ENCODE assay signal across 20 cellular contexts in the genomic region with DNA sequence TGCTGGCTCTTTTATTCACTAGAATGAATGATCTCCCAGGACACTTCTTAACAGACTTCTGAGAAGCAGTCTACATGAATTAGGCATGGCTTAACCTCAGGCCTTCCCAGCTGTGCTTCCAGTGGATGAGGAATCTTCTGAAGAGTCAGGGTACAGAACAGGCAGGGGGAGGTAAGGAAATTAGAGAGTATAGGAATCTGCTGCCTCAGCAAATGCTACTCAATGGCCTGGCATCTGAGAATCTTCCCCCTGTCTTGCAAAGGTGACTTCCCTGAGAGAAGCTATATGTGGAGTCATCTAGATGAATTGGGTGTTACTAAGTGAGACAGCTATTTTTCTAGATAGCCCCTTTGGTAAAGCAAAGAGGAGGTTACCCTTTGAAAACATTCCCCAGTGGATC.
DNase-seq lines count a peak whose midpoint lies in the region; ATAC-seq, FAIRE-seq and TF ChIP-seq lines count a peak whose summit lies in the region.
"Had no signal": no experiment of that assay in that cellular context is flagged by ENCODE, and none has a peak within 500 bp of the region (broad histone marks: within the 10 kb centered on the region; RNA-seq: fewer than 3 reads in every experiment).

No MANE protein-coding gene starts in this region.

- no peak overlapping the region for H3K4me3 ChIP-seq in A549
- no peak overlapping the region for H3K4me3 ChIP-seq in K562
- no peak overlapping the region for H3K4me3 ChIP-seq in kidney (ENCODE audit: low read length in 2 of 2)
- H3K4me3 ChIP-seq: BLaER1 treated with 17β-estradiol and CSF1 and Interleukin-3, amounts not matched to agents 10 nM and 100 nM had no signal

- no peak overlapping the region for H2AFZ ChIP-seq in K562 (ENCODE audit: low read depth, low read length)

- no peak overlapping the region for H3K27ac ChIP-seq in A549
- H3K27ac ChIP-seq in K562 (ENCODE audit: extremely low read depth, low read depth, low read length) = no peak overlapping the region
- no peak overlapping the region for H3K27ac ChIP-seq in kidney (ENCODE audit: low read depth in 2 of 2, low read length in 2 of 2)
- H3K27ac ChIP-seq: BLaER1 treated with 17β-estradiol and CSF1 and Interleukin-3, amounts not matched to agents 10 nM and 100 nM; C4-2B had no signal

- no peaks in the 10 kb centered on the region for H3K79me2 ChIP-seq in K562 (ENCODE audit: control insufficient read depth, insufficient read depth, low read length)

- CTCF ChIA-PET in A549 (lab: Yijun Ruan, JAX) = no interaction called here
- CTCF ChIA-PET in K562 (lab: Yijun Ruan, JAX; ENCODE audit: low intra/inter-chr PET ratio) = no interaction called here

- no peak for TF ChIP-seq RAD21 in A549 (conservative IDR thresholded peaks at IDR 0.05 in 1 of 2, IDR thresholded peaks at IDR 0.05 in 1 of 2)
- TF ChIP-seq RAD21 in K562 (CRISPR knock-in tag; conservative IDR thresholded peaks at IDR 0.05 in 1 of 2, IDR thresholded peaks at IDR 0.05 in 1 of 2) = no peak

- no peak for ATAC-seq in A549
- no peak for ATAC-seq in K562
- no peak for ATAC-seq in left lobe of liver
- ATAC-seq in HG02884 (IDR thresholded peaks at IDR 0.05; ENCODE audit: unreplicated experiment) = no peak
- ATAC-seq: CD8-positive, alpha-beta T cell had no signal

- TF ChIP-seq EP300 in A549 (IDR thresholded peaks at IDR 0.05) = no peak
- TF ChIP-seq EP300 in K562 (IDR thresholded peaks at IDR 0.05; ENCODE audit: low read length) = no peak

- FAIRE-seq in A549 (lab: Jason Lieb, UNC) (no peak), HTR-8/SVneo (lab: Jason Lieb, UNC) (peak; percentile 48), K562 (lab: Jason Lieb, UNC) (no peak), kidney (lab: Jason Lieb, UNC) (no peak)
- FAIRE-seq: A204.1, D721Med, G401.6, GM12891 had no signal

- no peaks in the 10 kb centered on the region for H3K27me3 ChIP-seq in K562 (ENCODE audit: control insufficient read depth in 2 of 2, insufficient read depth in 2 of 2, low read length in 2 of 2)
- H3K27me3 ChIP-seq: BLaER1 treated with 17β-estradiol and CSF1 and Interleukin-3, amounts not matched to agents 10 nM and 100 nM had no signal

- H4K20me1 ChIP-seq in K562 (replicated peaks; ENCODE audit: control insufficient read depth, insufficient read depth, low read length) = no peaks in the 10 kb centered on the region
- H4K20me1 ChIP-seq: BLaER1 treated with 17β-estradiol and CSF1 and Interleukin-3, amounts not matched to agents 10 nM and 100 nM had no signal

- no peak for TF ChIP-seq POLR2A in A549 (IDR thresholded peaks at IDR 0.05; ENCODE audit: low read length)
- TF ChIP-seq POLR2A in K562 (conservative IDR thresholded peaks at IDR 0.05) = no peak

- POLR2A ChIA-PET in A549 (lab: Yijun Ruan, JAX) (no interaction called here), K562 (lab: Yijun Ruan, JAX) (no interaction called here)

- H3K9me1 ChIP-seq in K562 (ENCODE audit: control insufficient read depth, insufficient read depth, low read length) = no peaks in the 10 kb centered on the region

- intact Hi-C loops in K562 (cut with micrococcal nuclease) = no loop called here
- intact Hi-C loops in kidney (cut with DNase I) = no loop called here

- BruUV-seq in K562 (replicated peaks; lab: Mats Ljungman, UMichigan) = no TSS peak

- no peaks in the 10 kb centered on the region for H3K36me3 ChIP-seq in K562 (ENCODE audit: control insufficient read depth, insufficient read depth, low read length)
- H3K36me3 ChIP-seq in kidney (ENCODE audit: control insufficient read depth in 1 of 2, insufficient read depth in 2 of 2, low read length in 2 of 2) = no peaks in the 10 kb centered on the region
- H3K36me3 ChIP-seq: BLaER1 treated with 17β-estradiol and CSF1 and Interleukin-3, amounts not matched to agents 10 nM and 100 nM had no signal

- H3K4me1 ChIP-seq in A549 (no peaks in the 10 kb centered on the region), K562 (replicated peaks in 1 of 2; ENCODE audit: control insufficient read depth in 2 of 2, insufficient read depth in 2 of 2, low read length in 2 of 2) (no peaks in the 10 kb centered on the region), kidney (ENCODE audit: control insufficient read depth in 1 of 2, insufficient read depth in 1 of 2, low read depth in 1 of 2, low read length in 2 of 2) (no peaks in the 10 kb centered on the region)
- H3K4me1 ChIP-seq: Caco-2 had no signal

- no peak for TF ChIP-seq CTCF in A549 (IDR thresholded peaks at IDR 0.05)
- no peak for TF ChIP-seq CTCF in K562 (IDR thresholded peaks at IDR 0.05 in 2 of 3, conservative IDR thresholded peaks at IDR 0.05 in 1 of 3; ENCODE audit: insufficient read depth in 2 of 3, low read depth in 1 of 3, low read length in 3 of 3)
- TF ChIP-seq CTCF in kidney (IDR thresholded peaks at IDR 0.05; ENCODE audit: borderline replicate concordance, extremely low read depth, insufficient read depth) = no peak

- H3K4me2 ChIP-seq in A549 (no peak overlapping the region), K562 (ENCODE audit: insufficient read depth, low read length) (no peak overlapping the region)
- H3K4me2 ChIP-seq: BLaER1 treated with 17β-estradiol and CSF1 and Interleukin-3, amounts not matched to agents 10 nM and 100 nM had no signal

- DNase-seq in A549 (ENCODE audit: low read depth in 1 of 2, low spot score in 1 of 2) = no peak
- DNase-seq in HTR-8/SVneo (ENCODE audit: insufficient read length, low spot score) = no peak
- no peak for DNase-seq in K562 (ENCODE audit: extremely low read depth in 1 of 4, low spot score in 3 of 4)
- no peak for DNase-seq in left lobe of liver (ENCODE audit: low spot score)
- DNase-seq in kidney = no peak
- DNase-seq: 8988T; AML-193; Caco-2; Calu3; CD4-positive, alpha-beta T cell; CD8-positive, alpha-beta T cell; DMS79 treated with DMSO at 0.1 percent for 48 hours; GF-D8 had no signal

- H3K9ac ChIP-seq in K562 (ENCODE audit: insufficient read depth in 1 of 2, low read depth in 2 of 2, low read length in 2 of 2) (no peak overlapping the region), kidney (ENCODE audit: low read length in 2 of 2) (no peak overlapping the region)
- H3K9ac ChIP-seq: BLaER1 treated with 17β-estradiol and CSF1 and Interleukin-3, amounts not matched to agents 10 nM and 100 nM had no signal

- in situ Hi-C loops in K562 (cut with MboI) = no loop called here

- H3K9me3 ChIP-seq in A549 (no peaks in the 10 kb centered on the region), K562 (replicated peaks; ENCODE audit: control insufficient read depth, insufficient read depth, low read depth, low read length) (no peaks in the 10 kb centered on the region), kidney (ENCODE audit: control insufficient read depth in 1 of 2, low read length in 2 of 2) (no peaks in the 10 kb centered on the region)
- H3K9me3 ChIP-seq: Caco-2 had no signal

TF ChIP-seq in A549, 52 proteins besides CTCF, POLR2A, EP300 and RAD21:
- TF ChIP-seq HDAC2 (IDR thresholded peaks at IDR 0.05) (no peak), MAFK (IDR thresholded peaks at IDR 0.05; ENCODE audit: partially characterized antibody) (peak; percentile 81)
TF ChIP-seq in A549: peak in this region for 1.

TF ChIP-seq in K562, 482 proteins besides CTCF, POLR2A, EP300 and RAD21 (continues in another document):
- no peak for TF ChIP-seq MEIS2 (IDR thresholded peaks at IDR 0.05; ENCODE audit: partially characterized antibody)
- no peak for TF ChIP-seq MECOM (CRISPR knock-in tag; IDR thresholded peaks at IDR 0.05)
- TF ChIP-seq MAFK (IDR thresholded peaks at IDR 0.05; ENCODE audit: low read length) = peak; percentile 51
- no peak for TF ChIP-seq PURB (CRISPR knock-in tag; IDR thresholded peaks at IDR 0.05; ENCODE audit: low read depth)
- 0 out of 2 replicates have a peak, but pooled peaks have one; percentile 33 for TF ChIP-seq MAFF (IDR thresholded peaks at IDR 0.05; ENCODE audit: low read length)
- TF ChIP-seq CREM (IDR thresholded peaks at IDR 0.05; ENCODE audit: low read depth) = no peak
- no peak for TF ChIP-seq SRSF9 (IDR thresholded peaks at IDR 0.05; ENCODE audit: borderline replicate concordance, low read depth, low read length)
- no peak for TF ChIP-seq ZNF408 (CRISPR knock-in tag; IDR thresholded peaks at IDR 0.05; ENCODE audit: low read depth)
- TF ChIP-seq, protein P1, sequence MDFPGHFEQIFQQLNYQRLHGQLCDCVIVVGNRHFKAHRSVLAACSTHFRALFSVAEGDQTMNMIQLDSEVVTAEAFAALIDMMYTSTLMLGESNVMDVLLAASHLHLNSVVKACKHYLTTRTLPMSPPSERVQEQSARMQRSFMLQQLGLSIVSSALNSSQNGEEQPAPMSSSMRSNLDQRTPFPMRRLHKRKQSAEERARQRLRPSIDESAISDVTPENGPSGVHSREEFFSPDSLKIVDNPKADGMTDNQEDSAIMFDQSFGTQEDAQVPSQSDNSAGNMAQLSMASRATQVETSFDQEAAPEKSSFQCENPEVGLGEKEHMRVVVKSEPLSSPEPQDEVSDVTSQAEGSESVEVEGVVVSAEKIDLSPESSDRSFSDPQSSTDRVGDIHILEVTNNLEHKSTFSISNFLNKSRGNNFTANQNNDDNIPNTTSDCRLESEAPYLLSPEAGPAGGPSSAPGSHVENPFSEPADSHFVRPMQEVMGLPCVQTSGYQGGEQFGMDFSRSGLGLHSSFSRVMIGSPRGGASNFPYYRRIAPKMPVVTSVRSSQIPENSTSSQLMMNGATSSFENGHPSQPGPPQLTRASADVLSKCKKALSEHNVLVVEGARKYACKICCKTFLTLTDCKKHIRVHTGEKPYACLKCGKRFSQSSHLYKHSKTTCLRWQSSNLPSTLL (IDR thresholded peaks at IDR 0.05) = no peak
- TF ChIP-seq, protein P2, sequence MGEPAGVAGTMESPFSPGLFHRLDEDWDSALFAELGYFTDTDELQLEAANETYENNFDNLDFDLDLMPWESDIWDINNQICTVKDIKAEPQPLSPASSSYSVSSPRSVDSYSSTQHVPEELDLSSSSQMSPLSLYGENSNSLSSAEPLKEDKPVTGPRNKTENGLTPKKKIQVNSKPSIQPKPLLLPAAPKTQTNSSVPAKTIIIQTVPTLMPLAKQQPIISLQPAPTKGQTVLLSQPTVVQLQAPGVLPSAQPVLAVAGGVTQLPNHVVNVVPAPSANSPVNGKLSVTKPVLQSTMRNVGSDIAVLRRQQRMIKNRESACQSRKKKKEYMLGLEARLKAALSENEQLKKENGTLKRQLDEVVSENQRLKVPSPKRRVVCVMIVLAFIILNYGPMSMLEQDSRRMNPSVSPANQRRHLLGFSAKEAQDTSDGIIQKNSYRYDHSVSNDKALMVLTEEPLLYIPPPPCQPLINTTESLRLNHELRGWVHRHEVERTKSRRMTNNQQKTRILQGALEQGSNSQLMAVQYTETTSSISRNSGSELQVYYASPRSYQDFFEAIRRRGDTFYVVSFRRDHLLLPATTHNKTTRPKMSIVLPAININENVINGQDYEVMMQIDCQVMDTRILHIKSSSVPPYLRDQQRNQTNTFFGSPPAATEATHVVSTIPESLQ (CRISPR knock-in tag; IDR thresholded peaks at IDR 0.05) = no peak
- no peak for TF ChIP-seq ZNF695 (CRISPR knock-in tag; IDR thresholded peaks at IDR 0.05)
- no peak for TF ChIP-seq PCBP2 (IDR thresholded peaks at IDR 0.05; ENCODE audit: low read depth, low read length, poor library complexity, severe bottlenecking)
- TF ChIP-seq C11orf30 (IDR thresholded peaks at IDR 0.05; ENCODE audit: low read depth) = peak; percentile 25; the same call in 1 of the 2 replicates
- no peak for TF ChIP-seq ZNF77 (CRISPR knock-in tag; IDR thresholded peaks at IDR 0.05)
- no peak for TF ChIP-seq FUS (optimal IDR thresholded peaks at IDR 0.05; ENCODE audit: low read depth, low read length)
